6 cellular contexts compared by ENCODE assay signal in the genomic region with DNA sequence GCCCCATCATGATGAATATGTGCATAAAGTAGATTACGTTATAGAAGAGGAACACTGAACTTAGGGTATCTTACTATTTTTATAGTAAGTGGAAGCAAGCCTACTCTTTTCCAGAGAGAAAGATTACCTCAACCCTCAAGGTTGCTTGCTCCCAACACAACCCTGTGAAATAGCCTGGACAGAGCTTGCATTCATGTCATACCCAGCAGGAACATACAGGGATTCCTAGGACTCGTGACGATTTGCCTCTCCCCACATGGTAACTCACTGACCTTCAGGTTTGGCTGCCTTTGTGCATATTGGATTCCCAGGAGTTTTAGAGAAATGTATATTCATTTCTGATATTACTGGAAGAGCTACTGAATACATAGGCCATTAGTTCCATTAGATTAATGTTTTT.
"Had no signal": no experiment of that assay in that cellular context is flagged by ENCODE, and none has a peak within 500 bp of the region (broad histone marks: within the 10 kb centered on the region; RNA-seq: fewer than 3 reads in every experiment).

No MANE protein-coding gene starts in this region.

- H3K4me1 Mint-ChIP-seq: IgD-negative memory B cell had no signal

- H3K9me3 Mint-ChIP-seq: IgD-negative memory B cell had no signal

- DNase-seq: IMR-90, KBM-7 had no signal

- ATAC-seq: HepG2, K562 had no signal

- H3K4me3 Mint-ChIP-seq: IgD-negative memory B cell had no signal

- H3K4me3 ChIP-seq: K562 had no signal

- H3K27ac ChIP-seq: HL-60 had no signal

- H3K27me3 Mint-ChIP-seq: IgD-negative memory B cell had no signal
